In genomic region chr1:33563702-33564101, GRCh38 we compare ENCODE assay signal across 12 cellular contexts.
"Had no signal": no experiment of that assay in that cellular context is flagged by ENCODE, and none has a peak within 500 bp of the region (broad histone marks: within the 10 kb centered on the region; RNA-seq: fewer than 3 reads in every experiment).

No MANE protein-coding gene starts in this region.

- H3K4me3 ChIP-seq: adrenal gland, uterus had no signal

- DNase-seq: activated CD4-positive, alpha-beta T cell treated with anti-CD3 and anti-CD28 coated beads, Interleukin-2, amount 50 U/mL, for 4 hours; activated CD4-positive, CD25-positive, alpha-beta regulatory T cell treated with anti-CD3 and anti-CD28 coated beads, Interleukin-2, amount 50 U/mL, for 72 hours; activated naive CD4-positive, alpha-beta T cell treated with anti-CD3 and anti-CD28 coated beads, Interleukin-2, amount 50 U/mL, for 16 hours; activated T-cell treated with anti-CD3 and anti-CD28 coated beads, Interleukin-2, amount 50 U/mL, for 1 hour; adrenal gland; effector memory CD4-positive, alpha-beta T cell; occipital lobe; stimulated activated CD4-positive, alpha-beta T cell treated with anti-CD3 and anti-CD28 coated beads, Interleukin-4, amount 100 ng/mL, for 1 hour; stimulated activated CD8-positive, alpha-beta memory T cell treated with anti-CD3 and anti-CD28 coated beads, Interleukin-4, amount 100 ng/mL, for 48 hours; stimulated activated naive CD8-positive, alpha-beta T cell treated with anti-CD3 and anti-CD28 coated beads, Interleukin-15, Interleukin-2, amounts not matched to agents 100 U/mL and 50 U/mL, for 24 hours; uterus had no signal

- H3K36me3 ChIP-seq: adrenal gland, uterus had no signal

- H3K4me1 ChIP-seq: adrenal gland, uterus had no signal

- H3K27me3 ChIP-seq: adrenal gland, uterus had no signal

- H3K27ac ChIP-seq: adrenal gland, uterus had no signal

- ATAC-seq: natural killer cell treated with Interleukin-12 subunit alpha and Interleukin-12 subunit beta and Interleukin-15 and Interleukin-18, amount 100 ng/mL, for 72 hours; stimulated activated naive CD8-positive, alpha-beta T cell treated with anti-CD3 and anti-CD28 coated beads, Interleukin-15, Interleukin-2, amounts not matched to agents 100 U/mL and 50 U/mL, for 24 hours had no signal

- H3K9me3 ChIP-seq: uterus had no signal
